16 cellular contexts compared by ENCODE assay signal in the genomic region with DNA sequence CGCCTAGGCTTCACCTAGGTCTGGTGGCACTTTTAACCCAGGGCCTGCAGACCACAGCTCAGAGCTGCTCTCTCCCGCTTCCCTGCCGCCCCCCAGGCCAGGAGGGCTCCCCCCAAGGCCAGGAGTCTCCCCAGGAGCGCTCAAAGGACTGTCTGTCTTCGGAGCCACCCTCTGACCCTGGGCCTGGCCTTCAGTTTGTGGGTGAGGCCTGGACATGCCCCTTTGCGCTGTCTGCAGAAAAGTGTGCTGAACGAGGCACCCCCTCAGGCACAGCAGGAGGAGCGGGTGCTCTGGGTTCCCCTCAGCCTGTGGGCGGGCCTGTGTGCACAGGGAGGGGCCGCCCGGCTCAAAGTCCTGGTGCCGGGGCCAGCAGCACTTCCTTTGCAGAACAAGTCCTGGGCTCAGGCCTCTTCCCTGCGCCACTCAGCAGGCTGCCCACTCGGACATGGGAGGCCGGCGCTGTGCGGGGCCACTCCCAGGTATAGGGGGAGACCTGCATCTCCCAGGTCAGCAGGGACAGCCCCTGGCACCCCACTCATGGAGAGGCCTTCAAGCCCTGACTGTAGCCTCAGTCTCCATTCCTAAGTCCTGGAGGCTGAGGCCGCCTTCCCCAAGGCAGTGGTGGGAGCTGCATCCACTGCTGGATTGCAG. TPM values are rescaled to one million over a fixed set of nuclear protein-coding genes. Genes with fewer than 3 reads are reported as not detected.
A peak's percentile ranks its signal among the peaks of the same experiment; 100 is the strongest.
DNase-seq lines count a peak whose midpoint lies in the region; ATAC-seq and TF ChIP-seq lines count a peak whose summit lies in the region.
"Had no signal": no experiment of that assay in that cellular context is flagged by ENCODE, and none has a peak within 500 bp of the region (broad histone marks: within the 10 kb centered on the region; RNA-seq: fewer than 3 reads in every experiment).

No MANE protein-coding gene starts in this region.

- H3K36me3 Mint-ChIP-seq in effector memory CD8-positive, alpha-beta T cell (ENCODE audit: insufficient read depth): peaks cover 54% of the 10 kb centered on the region

- DNase-seq in left ventricle myocardium inferior: no peak
- DNase-seq in Right ventricle myocardium superior: no peak
- DNase-seq in effector memory CD8-positive, alpha-beta T cell: no peak
- peak; percentile 75 for DNase-seq in mucosa of gallbladder (ENCODE audit: low spot score)
- no peak for DNase-seq in SHP77 treated with DMSO at 0.1 percent for 48 hours (lab: John Stamatoyannopoulos, UW)
- no peak for DNase-seq in AG08396 (ENCODE audit: low spot score)
- DNase-seq in ascending aorta (ENCODE audit: low spot score in 2 of 2): no peak
- no peak for DNase-seq in NOMO-1 treated with DMSO at 0.1 percent for 48 hours (lab: John Stamatoyannopoulos, UW; ENCODE audit: unreplicated experiment)
- DNase-seq: activated B cell treated with CpG ODN at 0.5 μM for 24 hours; CD8-positive, alpha-beta memory T cell; kidney; NCI-H1092; NCI-H774; stimulated activated CD4-positive, alpha-beta T cell treated with anti-CD3 and anti-CD28 coated beads, Interleukin-12 subunit alpha, Interleukin-12 subunit beta, amount 100 ng/mL, for 4 hours; T-cell had no signal

- H3K4me3 Mint-ChIP-seq in effector memory CD8-positive, alpha-beta T cell: no peak overlapping the region
- H3K4me3 Mint-ChIP-seq: activated B cell treated with CpG ODN at 0.5 μM for 24 hours; CD8-positive, alpha-beta memory T cell had no signal

- no peaks in the 10 kb centered on the region for H3K9me3 ChIP-seq in left ventricle myocardium inferior (replicated peaks)
- H3K9me3 ChIP-seq in ascending aorta: no peaks in the 10 kb centered on the region
- H3K9me3 ChIP-seq: esophagus muscularis mucosa had no signal

- no peak for ATAC-seq in Right ventricle myocardium superior (ENCODE audit: poor library complexity)
- no peak for ATAC-seq in effector memory CD8-positive, alpha-beta T cell (replicated peaks)

- H3K27me3 ChIP-seq in left ventricle myocardium inferior (ENCODE audit: low read depth) (peaks cover 8% of the 10 kb centered on the region), ascending aorta (no peaks in the 10 kb centered on the region)

- H3K36me3 ChIP-seq in left ventricle myocardium inferior (no peaks in the 10 kb centered on the region), ascending aorta (peaks cover 0 to 4% of the 10 kb centered on the region in 2 donors)

- no peaks in the 10 kb centered on the region for H3K9me3 Mint-ChIP-seq in effector memory CD8-positive, alpha-beta T cell
- H3K9me3 Mint-ChIP-seq: activated B cell treated with CpG ODN at 0.5 μM for 24 hours, T-cell had no signal

- TF ChIP-seq CTCF in left ventricle myocardium inferior (IDR thresholded peaks at IDR 0.05; ENCODE audit: borderline replicate concordance) (no peak), ascending aorta (IDR thresholded peaks at IDR 0.05) (no peak)

- peaks cover 47% of the 10 kb centered on the region for H3K4me1 ChIP-seq in left ventricle myocardium inferior
- H3K4me1 ChIP-seq in ascending aorta: no peaks in the 10 kb centered on the region

- H3K4me1 Mint-ChIP-seq in effector memory CD8-positive, alpha-beta T cell (ENCODE audit: low read depth in 2 of 2): peaks cover 6 to 22% of the 10 kb centered on the region in 2 donors

- H3K27ac Mint-ChIP-seq in effector memory CD8-positive, alpha-beta T cell: peak overlapping the region; percentile 52 to 75
- H3K27ac Mint-ChIP-seq: activated B cell treated with CpG ODN at 0.5 μM for 24 hours had no signal

- H3K4me3 ChIP-seq in left ventricle myocardium inferior (no peak overlapping the region), ascending aorta (no peak overlapping the region)
- H3K4me3 ChIP-seq: esophagus muscularis mucosa had no signal

- H3K27ac ChIP-seq in left ventricle myocardium inferior (replicated peaks): peak overlapping the region; percentile 42
- H3K27ac ChIP-seq in ascending aorta: no peak overlapping the region
- H3K27ac ChIP-seq: esophagus muscularis mucosa had no signal

- intact Hi-C loops in left ventricle myocardium inferior (cut with micrococcal nuclease): no loop called here
- intact Hi-C loops in Right ventricle myocardium superior (cut with DNase I): no loop called here
- intact Hi-C loops in ascending aorta (cut with DNase I): no loop called here

- H3K27me3 Mint-ChIP-seq in effector memory CD8-positive, alpha-beta T cell: no peaks in the 10 kb centered on the region
- H3K27me3 Mint-ChIP-seq: activated B cell treated with CpG ODN at 0.5 μM for 24 hours, T-cell had no signal

RNA-seq across cellular contexts. Expression of gene DEGS2, which starts 14.3 kb away (rescaled TPM):
- total RNA-seq in left ventricle myocardium inferior: not detected
- total RNA-seq in Right ventricle myocardium superior: not detected
- total RNA-seq in mucosa of gallbladder: 149 TPM
- 1.6 TPM for total RNA-seq in ascending aorta

Comparison
In these comparisons a context has a peak if more than half of its experiments do, and no peak if none do; other contexts are left out.
1. RNA of gene DEGS2, which starts 14.3 kb away (total RNA-seq): 149 TPM in mucosa of gallbladder (single experiment); 1.6 TPM in ascending aorta (single experiment), not detected in Right ventricle myocardium superior (single experiment) and not detected in left ventricle myocardium inferior (single experiment); every median in the first group is over 10 times any median in the second.